2 cellular contexts compared by ENCODE assay signal in genomic region chr17:35744830-35745229, GRCh38.
TF ChIP-seq lines count a peak whose summit lies in the region.

No MANE protein-coding gene starts in this region.

TF ChIP-seq in SK-N-SH, 30 proteins besides CTCF, POLR2A, EP300 and RAD21 (continued from another document):
- TF ChIP-seq GABPA (IDR thresholded peaks at IDR 0.05; ENCODE audit: low read depth) (no peak), EZH2phosphoT487 (IDR thresholded peaks at IDR 0.05; ENCODE audit: borderline replicate concordance, low read depth) (no peak), NRF1 (IDR thresholded peaks at IDR 0.05; ENCODE audit: low read depth, low read length) (no peak), RFX5 (IDR thresholded peaks at IDR 0.05; ENCODE audit: low read length) (no peak), PBX3 (IDR thresholded peaks at IDR 0.05) (no peak), POLR2AphosphoS5 (IDR thresholded peaks at IDR 0.05; ENCODE audit: low read depth, low read length) (no peak), MEF2A (IDR thresholded peaks at IDR 0.05; ENCODE audit: borderline replicate concordance, low read depth) (no peak)
- TF ChIP-seq, protein P1, sequence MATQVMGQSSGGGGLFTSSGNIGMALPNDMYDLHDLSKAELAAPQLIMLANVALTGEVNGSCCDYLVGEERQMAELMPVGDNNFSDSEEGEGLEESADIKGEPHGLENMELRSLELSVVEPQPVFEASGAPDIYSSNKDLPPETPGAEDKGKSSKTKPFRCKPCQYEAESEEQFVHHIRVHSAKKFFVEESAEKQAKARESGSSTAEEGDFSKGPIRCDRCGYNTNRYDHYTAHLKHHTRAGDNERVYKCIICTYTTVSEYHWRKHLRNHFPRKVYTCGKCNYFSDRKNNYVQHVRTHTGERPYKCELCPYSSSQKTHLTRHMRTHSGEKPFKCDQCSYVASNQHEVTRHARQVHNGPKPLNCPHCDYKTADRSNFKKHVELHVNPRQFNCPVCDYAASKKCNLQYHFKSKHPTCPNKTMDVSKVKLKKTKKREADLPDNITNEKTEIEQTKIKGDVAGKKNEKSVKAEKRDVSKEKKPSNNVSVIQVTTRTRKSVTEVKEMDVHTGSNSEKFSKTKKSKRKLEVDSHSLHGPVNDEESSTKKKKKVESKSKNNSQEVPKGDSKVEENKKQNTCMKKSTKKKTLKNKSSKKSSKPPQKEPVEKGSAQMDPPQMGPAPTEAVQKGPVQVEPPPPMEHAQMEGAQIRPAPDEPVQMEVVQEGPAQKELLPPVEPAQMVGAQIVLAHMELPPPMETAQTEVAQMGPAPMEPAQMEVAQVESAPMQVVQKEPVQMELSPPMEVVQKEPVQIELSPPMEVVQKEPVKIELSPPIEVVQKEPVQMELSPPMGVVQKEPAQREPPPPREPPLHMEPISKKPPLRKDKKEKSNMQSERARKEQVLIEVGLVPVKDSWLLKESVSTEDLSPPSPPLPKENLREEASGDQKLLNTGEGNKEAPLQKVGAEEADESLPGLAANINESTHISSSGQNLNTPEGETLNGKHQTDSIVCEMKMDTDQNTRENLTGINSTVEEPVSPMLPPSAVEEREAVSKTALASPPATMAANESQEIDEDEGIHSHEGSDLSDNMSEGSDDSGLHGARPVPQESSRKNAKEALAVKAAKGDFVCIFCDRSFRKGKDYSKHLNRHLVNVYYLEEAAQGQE (IDR thresholded peaks at IDR 0.05; ENCODE audit: low read depth, low read length), result no peak

TF ChIP-seq in SK-N-SH treated with all-trans-retinoic acid at 6 μM for 48 hours, 23 proteins besides CTCF, POLR2A, EP300 and RAD21 (continued from another document):
- TF ChIP-seq, protein P2, sequence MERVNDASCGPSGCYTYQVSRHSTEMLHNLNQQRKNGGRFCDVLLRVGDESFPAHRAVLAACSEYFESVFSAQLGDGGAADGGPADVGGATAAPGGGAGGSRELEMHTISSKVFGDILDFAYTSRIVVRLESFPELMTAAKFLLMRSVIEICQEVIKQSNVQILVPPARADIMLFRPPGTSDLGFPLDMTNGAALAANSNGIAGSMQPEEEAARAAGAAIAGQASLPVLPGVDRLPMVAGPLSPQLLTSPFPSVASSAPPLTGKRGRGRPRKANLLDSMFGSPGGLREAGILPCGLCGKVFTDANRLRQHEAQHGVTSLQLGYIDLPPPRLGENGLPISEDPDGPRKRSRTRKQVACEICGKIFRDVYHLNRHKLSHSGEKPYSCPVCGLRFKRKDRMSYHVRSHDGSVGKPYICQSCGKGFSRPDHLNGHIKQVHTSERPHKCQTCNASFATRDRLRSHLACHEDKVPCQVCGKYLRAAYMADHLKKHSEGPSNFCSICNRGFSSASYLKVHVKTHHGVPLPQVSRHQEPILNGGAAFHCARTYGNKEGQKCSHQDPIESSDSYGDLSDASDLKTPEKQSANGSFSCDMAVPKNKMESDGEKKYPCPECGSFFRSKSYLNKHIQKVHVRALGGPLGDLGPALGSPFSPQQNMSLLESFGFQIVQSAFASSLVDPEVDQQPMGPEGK (CRISPR knock-in tag; IDR thresholded peaks at IDR 0.05; ENCODE audit: borderline replicate concordance), result no peak
